In genomic region chr5:43677241-43677640, GRCh38 we compare ENCODE assay signal across 21 cellular contexts.
"Had no signal": no experiment of that assay in that cellular context is flagged by ENCODE, and none has a peak within 500 bp of the region (broad histone marks: within the 10 kb centered on the region; RNA-seq: fewer than 3 reads in every experiment).

No MANE protein-coding gene starts in this region.

- H3K27me3 ChIP-seq: esophagus squamous epithelium, left lung, testis, transverse colon, upper lobe of right lung, uterus had no signal

- H3K27ac ChIP-seq: coronary artery, esophagus squamous epithelium, left lung, lower lobe of right lung, prostate gland, transverse colon, upper lobe of right lung had no signal

- ATAC-seq: left lung; lower lobe of right lung; naive thymus-derived CD8-positive, alpha-beta T cell; stimulated activated naive CD8-positive, alpha-beta T cell treated with anti-CD3 and anti-CD28 coated beads, Interleukin-15, amount 100 ng/mL, for 72 hours; upper lobe of right lung had no signal

- H3K4me1 ChIP-seq: esophagus squamous epithelium, left lung, lower lobe of right lung, prostate gland, testis, transverse colon, upper lobe of right lung, uterus had no signal

- DNase-seq: dermis blood vessel endothelial cell; effector memory CD4-positive, alpha-beta T cell; esophagus squamous epithelium; head of caudate nucleus; left lung; lower lobe of right lung; naive thymus-derived CD8-positive, alpha-beta T cell; nephron progenitor cell; nucleus accumbens; right cardiac atrium; stimulated activated CD4-positive, alpha-beta T cell treated with anti-CD3 and anti-CD28 coated beads, Interleukin-15, amount 100 ng/mL, for 24 hours; stimulated activated CD4-positive, alpha-beta T cell treated with anti-CD3 and anti-CD28 coated beads, Interleukin-2, amount 100 ng/mL, for 48 hours; stimulated activated naive CD4-positive, alpha-beta T cell; stimulated activated naive CD8-positive, alpha-beta T cell treated with anti-CD3 and anti-CD28 coated beads, Interleukin-15, amount 100 ng/mL, for 72 hours; testis; transverse colon; upper lobe of right lung; uterus had no signal

- H3K9me3 ChIP-seq: esophagus squamous epithelium, left lung, lower lobe of right lung, prostate gland, testis, transverse colon, upper lobe of right lung, uterus had no signal

- H3K4me3 ChIP-seq: coronary artery, esophagus squamous epithelium, left lung, lower lobe of right lung, prostate gland, skin epidermis, testis, transverse colon, upper lobe of right lung, uterus had no signal

- H3K36me3 ChIP-seq: prostate gland, uterus had no signal
